Comparison of ENCODE assay signal across 8 cellular contexts in genomic region chr19:32404213-32404938, GRCh38. TPM values are rescaled to one million over a fixed set of nuclear protein-coding genes. Genes with fewer than 3 reads are reported as not detected.
DNase-seq lines count a peak whose midpoint lies in the region; ATAC-seq, FAIRE-seq and TF ChIP-seq lines count a peak whose summit lies in the region.

No MANE protein-coding gene starts in this region.

- H4K20me1 ChIP-seq in keratinocyte (ENCODE audit: control insufficient read depth, extremely low read depth, insufficient read depth, low read length) = no peaks in the 10 kb centered on the region

- WGBS in testis, 2 donors = 43 to 52% methylated on average over 20 of the region's 20 CpGs

- no peaks in the 10 kb centered on the region for H3K9me1 ChIP-seq in keratinocyte (ENCODE audit: control insufficient read depth, extremely low read depth, insufficient read depth, low read length)

- no peaks in the 10 kb centered on the region for H3K27me3 ChIP-seq in keratinocyte (ENCODE audit: control insufficient read depth, extremely low read depth, insufficient read depth, low read length)
- no peaks in the 10 kb centered on the region for H3K27me3 ChIP-seq in testis

- H3K4me3 ChIP-seq in keratinocyte (ENCODE audit: control insufficient read depth in 2 of 3, extremely low read depth in 1 of 3, insufficient read depth in 2 of 3, low read depth in 1 of 3, low read length in 3 of 3) (peak overlapping the region; percentile 82 to 89 (median 84)), testis (peak overlapping the region; percentile 96 to 99)

- H3K9me3 ChIP-seq in keratinocyte (ENCODE audit: control insufficient read depth, low read depth, low read length) = no peaks in the 10 kb centered on the region
- no peaks in the 10 kb centered on the region for H3K9me3 ChIP-seq in testis

- TF ChIP-seq POLR2A in testis (IDR thresholded peaks at IDR 0.05) = no peak

- H3K9ac ChIP-seq in keratinocyte (ENCODE audit: control insufficient read depth, extremely low read depth, insufficient read depth, low read length) = peak overlapping the region; percentile 85

- H3K4me1 Mint-ChIP-seq in activated CD8-positive, alpha-beta memory T cell treated with anti-CD3 and anti-CD28 coated beads, Interleukin-2, amount 10 ng/mL, durations not matched to agents 7 days and 5 days = peaks cover 22% of the 10 kb centered on the region
- peaks cover 16% of the 10 kb centered on the region for H3K4me1 Mint-ChIP-seq in activated naive CD8-positive, alpha-beta T cell (ENCODE audit: low read depth)

- H3K4me3 Mint-ChIP-seq in activated CD8-positive, alpha-beta memory T cell treated with anti-CD3 and anti-CD28 coated beads, Interleukin-2, amount 10 ng/mL, durations not matched to agents 7 days and 5 days = peak overlapping the region; percentile 80
- peak overlapping the region; percentile 90 for H3K4me3 Mint-ChIP-seq in activated naive CD8-positive, alpha-beta T cell

- peak overlapping the region; percentile 89 for H3K27ac Mint-ChIP-seq in activated CD8-positive, alpha-beta memory T cell treated with anti-CD3 and anti-CD28 coated beads, Interleukin-2, amount 10 ng/mL, durations not matched to agents 7 days and 5 days
- peak overlapping the region; percentile 84 for H3K27ac Mint-ChIP-seq in activated naive CD8-positive, alpha-beta T cell

- peaks cover 4% of the 10 kb centered on the region for H3K79me2 ChIP-seq in keratinocyte (ENCODE audit: control insufficient read depth, insufficient read depth, low read length)

- TF ChIP-seq CTCF in keratinocyte (optimal IDR thresholded peaks at IDR 0.05 in 1 of 3, IDR thresholded peaks at IDR 0.05 in 1 of 3, conservative IDR thresholded peaks at IDR 0.05 in 1 of 3; ENCODE audit: extremely low read depth in 1 of 3, insufficient read depth in 2 of 3, low read length in 3 of 3) (no peak), testis (IDR thresholded peaks at IDR 0.05) (no peak)

- H2AFZ ChIP-seq in keratinocyte (ENCODE audit: control insufficient read depth, low read length) = no peak overlapping the region

- intact Hi-C loops in testis (cut with DNase I; ENCODE audit: low total_unique reads) = no loop called here

- CTCF ChIA-PET in activated CD8-positive, alpha-beta memory T cell treated with anti-CD3 and anti-CD28 coated beads, Interleukin-2, amount 10 ng/mL, durations not matched to agents 7 days and 5 days (lab: Charles Lee) = no interaction called here

- dilution Hi-C loops in keratinocyte (cut with MboI; ENCODE audit: extremely low pct_ligation_motif_present, low sequenced_read_pairs) = no loop called here

- no peak for ATAC-seq in activated CD8-positive, alpha-beta memory T cell treated with anti-CD3 and anti-CD28 coated beads, Interleukin-2, amount 10 ng/mL, durations not matched to agents 7 days and 5 days
- ATAC-seq in HG02610 (IDR thresholded peaks at IDR 0.05; ENCODE audit: unreplicated experiment) = no peak

- peaks cover 11% of the 10 kb centered on the region for H3K36me3 Mint-ChIP-seq in activated CD8-positive, alpha-beta memory T cell treated with anti-CD3 and anti-CD28 coated beads, Interleukin-2, amount 10 ng/mL, durations not matched to agents 7 days and 5 days
- peaks cover 8% of the 10 kb centered on the region for H3K36me3 Mint-ChIP-seq in activated naive CD8-positive, alpha-beta T cell

- no peak for DNase-seq in activated CD8-positive, alpha-beta memory T cell treated with anti-CD3 and anti-CD28 coated beads, Interleukin-2, amount 10 ng/mL, durations not matched to agents 7 days and 5 days
- no peak for DNase-seq in activated CD8-positive, alpha-beta memory T cell treated with anti-CD3 and anti-CD28 coated beads for 24 hours
- no peak for DNase-seq in keratinocyte (ENCODE audit: low read depth, low spot score)
- no peak for DNase-seq in testis
- no peak for DNase-seq in NCI-H1694 (lab: John Stamatoyannopoulos, UW)
- no peak for DNase-seq in NCI-H128 (lab: John Stamatoyannopoulos, UW; ENCODE audit: unreplicated experiment)

- H3K27ac ChIP-seq in keratinocyte (ENCODE audit: control insufficient read depth, insufficient read depth, low read length) = peak overlapping the region; percentile 75
- H3K27ac ChIP-seq in testis = peak overlapping the region; percentile 97 to 99

- FAIRE-seq in keratinocyte (lab: Jason Lieb, UNC) = peak; percentile 9

- H3K4me1 ChIP-seq in keratinocyte (ENCODE audit: control insufficient read depth, extremely low read depth, insufficient read depth, low read length) = peaks cover 10% of the 10 kb centered on the region
- peaks cover 11% of the 10 kb centered on the region for H3K4me1 ChIP-seq in testis

- no peaks in the 10 kb centered on the region for H3K9me3 Mint-ChIP-seq in activated CD8-positive, alpha-beta memory T cell treated with anti-CD3 and anti-CD28 coated beads, Interleukin-2, amount 10 ng/mL, durations not matched to agents 7 days and 5 days (ENCODE audit: low read depth)
- no peaks in the 10 kb centered on the region for H3K9me3 Mint-ChIP-seq in activated naive CD8-positive, alpha-beta T cell (ENCODE audit: low read depth)

- no peaks in the 10 kb centered on the region for H3K27me3 Mint-ChIP-seq in activated CD8-positive, alpha-beta memory T cell treated with anti-CD3 and anti-CD28 coated beads, Interleukin-2, amount 10 ng/mL, durations not matched to agents 7 days and 5 days
- no peaks in the 10 kb centered on the region for H3K27me3 Mint-ChIP-seq in activated naive CD8-positive, alpha-beta T cell

- H3K4me2 ChIP-seq in keratinocyte (ENCODE audit: control insufficient read depth, extremely low read depth, insufficient read depth, low read depth, low read length) = peak overlapping the region; percentile 89

- peaks cover 0 to 2% of the 10 kb centered on the region in 2 experiments for H3K36me3 ChIP-seq in keratinocyte (ENCODE audit: control insufficient read depth in 2 of 2, extremely low read depth in 1 of 2, insufficient read depth in 2 of 2, low read length in 2 of 2)
- H3K36me3 ChIP-seq in testis (ENCODE audit: low read depth, missing control alignments) = no peaks in the 10 kb centered on the region

RNA-seq across cellular contexts. Expression of gene DPY19L3, which starts 1.2 kb away (rescaled TPM):
- total RNA-seq in activated CD8-positive, alpha-beta memory T cell treated with anti-CD3 and anti-CD28 coated beads, Interleukin-2, amount 10 ng/mL, durations not matched to agents 7 days and 5 days = 10 to 100 TPM in 1 of 2 experiments, 1 to 10 TPM in 1; 8.9 to 10.2 TPM
- 7.9 to 10.0 TPM (median 10.0 TPM) in 3 replicates for polyA plus RNA-seq in keratinocyte
- polyA plus RNA-seq in keratinocyte (2011; ENCODE audit: low read depth) = 1.6 TPM
- 3.0 and 4.3 TPM in 2 replicates for polyA plus RNA-seq in keratinocyte (2011; cell fraction: cytosol; rRNA removed)
- polyA plus RNA-seq in keratinocyte (2011; cell fraction: nucleus; rRNA removed) = 35.8 and 38.2 TPM in 2 replicates
- 1.2 and 3.4 TPM in 2 replicates for polyA plus RNA-seq in keratinocyte (2012; ENCODE audit: low replicate concordance)
- polyA minus RNA-seq in keratinocyte = 9.9 to 18.2 TPM (median 17.3 TPM) in 3 replicates
- polyA minus RNA-seq in keratinocyte (2011; cell fraction: cytosol; rRNA and poly(A)+ RNA removed) = 6.5 TPM
- 17.6 and 18.7 TPM in 2 replicates for polyA minus RNA-seq in keratinocyte (2011; cell fraction: nucleus; rRNA and poly(A)+ RNA removed)
- total RNA-seq in testis = 10 to 100 TPM; 68.9 to 79.9 TPM
- 23.8 TPM for polyA plus RNA-seq in testis (ENCODE audit: insufficient read depth, low read depth, low replicate concordance)

RNA-seq across cellular contexts. Expression of gene ZNF507, which starts 59.0 kb away (rescaled TPM):
- total RNA-seq in activated CD8-positive, alpha-beta memory T cell treated with anti-CD3 and anti-CD28 coated beads, Interleukin-2, amount 10 ng/mL, durations not matched to agents 7 days and 5 days = 10 to 100 TPM; 24.8 to 30.5 TPM
- polyA plus RNA-seq in keratinocyte (6.9 to 10.2 TPM (median 9.0 TPM) in 3 replicates), testis (ENCODE audit: insufficient read depth, low read depth, low replicate concordance) (40.5 TPM)
- 2.7 TPM for polyA plus RNA-seq in keratinocyte (2011; ENCODE audit: low read depth)
- 3.4 and 6.1 TPM in 2 replicates for polyA plus RNA-seq in keratinocyte (2011; cell fraction: cytosol; rRNA removed)
- 10.3 and 12.9 TPM in 2 replicates for polyA plus RNA-seq in keratinocyte (2011; cell fraction: nucleus; rRNA removed)
- polyA plus RNA-seq in keratinocyte (2012; ENCODE audit: low replicate concordance) = 2.6 and 5.7 TPM in 2 replicates
- polyA minus RNA-seq in keratinocyte = 4.0 to 14.4 TPM (median 7.1 TPM) in 3 replicates
- 2.1 TPM for polyA minus RNA-seq in keratinocyte (2011; cell fraction: cytosol; rRNA and poly(A)+ RNA removed)
- 4.7 and 12.4 TPM in 2 replicates for polyA minus RNA-seq in keratinocyte (2011; cell fraction: nucleus; rRNA and poly(A)+ RNA removed)
- total RNA-seq in testis = 10 to 100 TPM; 50.6 to 53.0 TPM

Comparison
In these comparisons a context has a peak if more than half of its experiments do, and no peak if none do; other contexts are left out.
1. RNA of gene DPY19L3, which starts 1.2 kb away (total RNA-seq): 68.9 to 79.9 TPM in testis; 8.9 to 10.2 TPM in activated CD8-positive, alpha-beta memory T cell treated with anti-CD3 and anti-CD28 coated beads, Interleukin-2, amount 10 ng/mL, durations not matched to agents 7 days and 5 days; every median in the first group is over 4 times any median in the second.